ENCODE assay signal across 8 cellular contexts in genomic region chr1:200279810-200280411, GRCh38.
DNase-seq lines count a peak whose midpoint lies in the region; ATAC-seq and TF ChIP-seq lines count a peak whose summit lies in the region.

No MANE protein-coding gene starts in this region.

- H3K9me3 ChIP-seq in A673 (ENCODE audit: low read depth, low read length, poor library complexity, severe bottlenecking): no peaks in the 10 kb centered on the region

- no peaks in the 10 kb centered on the region for H3K4me1 Mint-ChIP-seq in activated CD8-positive, alpha-beta T cell treated with anti-CD3 and anti-CD28 coated beads, Interleukin-2, amount 10 ng/mL, durations not matched to agents 7 days and 5 days (ENCODE audit: low read depth)

- no peak for ATAC-seq in activated CD8-positive, alpha-beta T cell treated with anti-CD3 and anti-CD28 coated beads, Interleukin-2, amount 10 ng/mL, durations not matched to agents 7 days and 5 days
- ATAC-seq in HG03108 (IDR thresholded peaks at IDR 0.05; ENCODE audit: unreplicated experiment): no peak
- ATAC-seq in HG03175 (IDR thresholded peaks at IDR 0.05; ENCODE audit: unreplicated experiment): no peak

- H3K27ac ChIP-seq in A673 (ENCODE audit: low read depth, low read length, poor library complexity, severe bottlenecking): no peak overlapping the region

- peak; percentile 80 for TF ChIP-seq CTCF in A673 (conservative IDR thresholded peaks at IDR 0.05; ENCODE audit: low read depth, low read length)

- no peaks in the 10 kb centered on the region for H3K36me3 ChIP-seq in A673 (ENCODE audit: insufficient read depth, low read length, poor library complexity, severe bottlenecking)

- no peak overlapping the region for H3K4me3 Mint-ChIP-seq in activated CD8-positive, alpha-beta T cell treated with anti-CD3 and anti-CD28 coated beads, Interleukin-2, amount 10 ng/mL, durations not matched to agents 7 days and 5 days

- H3K27me3 Mint-ChIP-seq in activated CD8-positive, alpha-beta T cell treated with anti-CD3 and anti-CD28 coated beads, Interleukin-2, amount 10 ng/mL, durations not matched to agents 7 days and 5 days (ENCODE audit: low read depth): no peaks in the 10 kb centered on the region

- no peak overlapping the region for H3K27ac Mint-ChIP-seq in activated CD8-positive, alpha-beta T cell treated with anti-CD3 and anti-CD28 coated beads, Interleukin-2, amount 10 ng/mL, durations not matched to agents 7 days and 5 days

- H3K4me3 ChIP-seq in A673 (ENCODE audit: low read depth, low read length, poor library complexity, severe bottlenecking): no peak overlapping the region

- intact Hi-C loops in A673 (cut with micrococcal nuclease; ENCODE audit: unreplicated experiment): loop anchor here (2.0 to 10.0 kb wide), 3 partner anchors 135 to 598 kb away; no protein-coding TSS in a partner anchor

- DNase-seq in A673 (ENCODE audit: low spot score) (peak; percentile 77), DMS53 (lab: John Stamatoyannopoulos, UW) (peak; percentile 91), NCI-H1092 treated with DMSO at 0.1 percent for 48 hours (lab: John Stamatoyannopoulos, UW) (peak; percentile 56), iPS DF 4.7 (ENCODE audit: extremely low read depth, low spot score) (peak; percentile 56)
- DNase-seq in activated CD8-positive, alpha-beta T cell treated with anti-CD3 and anti-CD28 coated beads, Interleukin-2, amount 10 ng/mL, durations not matched to agents 7 days and 5 days: peak; percentile 40
- peak; percentile 54 for DNase-seq in stimulated activated CD8-positive, alpha-beta memory T cell treated with anti-CD3 and anti-CD28 coated beads, Interleukin-4, amount 100 ng/mL, for 48 hours

- BruUV-seq in A673 (replicated peaks; lab: Mats Ljungman, UMichigan): no TSS peak

- CTCF ChIA-PET in A673 (lab: Charles Lee): interaction anchor here (1.1 kb wide), 1 partner anchor 209 kb away, joined by 3 read pairs; no protein-coding TSS in a partner anchor
- CTCF ChIA-PET in activated CD8-positive, alpha-beta T cell treated with anti-CD3 and anti-CD28 coated beads, Interleukin-2, amount 10 ng/mL, durations not matched to agents 7 days and 5 days (lab: Charles Lee): interaction anchor here (0.7 to 3.1 kb wide), 17 partner anchors 10 to 595 kb away, joined by 3 to 13 read pairs (median 3); no protein-coding TSS in a partner anchor

- POLR2A ChIA-PET in A673 (lab: Charles Lee; ENCODE audit: low non-redundant PET): no interaction called here
- POLR2A ChIA-PET in activated CD8-positive, alpha-beta T cell treated with anti-CD3 and anti-CD28 coated beads, Interleukin-2, amount 10 ng/mL, durations not matched to agents 7 days and 5 days (lab: Charles Lee): no interaction called here

- no peaks in the 10 kb centered on the region for H3K4me1 ChIP-seq in A673 (ENCODE audit: insufficient read depth, low read length, poor library complexity, severe bottlenecking)

- H3K9me3 Mint-ChIP-seq in activated CD8-positive, alpha-beta T cell treated with anti-CD3 and anti-CD28 coated beads, Interleukin-2, amount 10 ng/mL, durations not matched to agents 7 days and 5 days (ENCODE audit: insufficient read depth): no peaks in the 10 kb centered on the region

- H3K36me3 Mint-ChIP-seq in activated CD8-positive, alpha-beta T cell treated with anti-CD3 and anti-CD28 coated beads, Interleukin-2, amount 10 ng/mL, durations not matched to agents 7 days and 5 days (ENCODE audit: low read depth): no peaks in the 10 kb centered on the region

- no peaks in the 10 kb centered on the region for H3K27me3 ChIP-seq in A673 (replicated peaks; ENCODE audit: insufficient read depth, low read depth, low read length, poor library complexity)

Comparison
In these comparisons a context has a peak if more than half of its experiments do, and no peak if none do; other contexts are left out.
1. DNase-seq: peak in every context shown above with its lines; median percentile 91 in DMS53; 77 in A673; 56 in NCI-H1092 treated with DMSO at 0.1 percent for 48 hours; 56 in iPS DF 4.7; 54 in stimulated activated CD8-positive, alpha-beta memory T cell treated with anti-CD3 and anti-CD28 coated beads, Interleukin-4, amount 100 ng/mL, for 48 hours; 40 in activated CD8-positive, alpha-beta T cell treated with anti-CD3 and anti-CD28 coated beads, Interleukin-2, amount 10 ng/mL, durations not matched to agents 7 days and 5 days.